Comparison of ENCODE assay signal across 26 cellular contexts in genomic region chr3:131819656-131820055, GRCh38.
"Had no signal": no experiment of that assay in that cellular context is flagged by ENCODE, and none has a peak within 500 bp of the region (broad histone marks: within the 10 kb centered on the region; RNA-seq: fewer than 3 reads in every experiment).

No MANE protein-coding gene starts in this region.

- H3K27me3 Mint-ChIP-seq: activated CD4-positive, alpha-beta memory T cell treated with anti-CD3 and anti-CD28 coated beads, Interleukin-2, amount 10 ng/mL, durations not matched to agents 7 days and 5 days; activated naive CD8-positive, alpha-beta T cell treated with anti-CD3 and anti-CD28 coated beads, Interleukin-2, amount 50 U/mL, for 24 hours had no signal

- H3K36me3 ChIP-seq: gastroesophageal sphincter, heart left ventricle, pancreas, prostate gland, right atrium auricular region, transverse colon, WERI-Rb-1 had no signal

- H3K9me3 ChIP-seq: gastroesophageal sphincter, heart left ventricle, pancreas, prostate gland, right atrium auricular region, transverse colon had no signal

- H3K27ac ChIP-seq: gastroesophageal sphincter, pancreas, prostate gland, right atrium auricular region, transverse colon, WERI-Rb-1 had no signal

- H3K4me1 ChIP-seq: gastroesophageal sphincter, pancreas, prostate gland, transverse colon had no signal

- ATAC-seq: activated CD4-positive, CD25-positive, alpha-beta regulatory T cell treated with anti-CD3 and anti-CD28 coated beads, Interleukin-2, amount 50 U/mL, for 24 hours; activated naive CD8-positive, alpha-beta T cell treated with anti-CD3 and anti-CD28 coated beads, Interleukin-2, amount 50 U/mL, for 24 hours; gastroesophageal sphincter; left lobe of liver; pancreas; SK-N-SH treated with all-trans-retinoic acid at 6 μM for 48 hours; T-helper 17 cell had no signal

- DNase-seq: activated CD4-positive, alpha-beta memory T cell treated with anti-CD3 and anti-CD28 coated beads, Interleukin-2, amount 10 ng/mL, durations not matched to agents 7 days and 5 days; activated CD4-positive, alpha-beta T cell treated with anti-CD3 and anti-CD28 coated beads, Interleukin-2, amount 10 ng/mL, durations not matched to agents 7 days and 5 days; activated naive CD8-positive, alpha-beta T cell treated with anti-CD3 and anti-CD28 coated beads, Interleukin-2, amount 50 U/mL, for 24 hours; activated T-cell treated with anti-CD3 and anti-CD28 coated beads, Interleukin-2, amount 50 U/mL, for 48 hours; amygdala; effector CD8-positive, alpha-beta T cell; kidney glomerular epithelial cell; naive B cell; pancreas; stimulated activated naive CD4-positive, alpha-beta T cell; T-helper 17 cell; T1000; transverse colon; WERI-Rb-1 had no signal

- FAIRE-seq: colon, endometrium, pancreas had no signal

- H3K4me1 Mint-ChIP-seq: activated CD4-positive, alpha-beta memory T cell treated with anti-CD3 and anti-CD28 coated beads, Interleukin-2, amount 10 ng/mL, durations not matched to agents 7 days and 5 days; activated CD4-positive, alpha-beta T cell treated with anti-CD3 and anti-CD28 coated beads, Interleukin-2, amount 10 ng/mL, durations not matched to agents 7 days and 5 days; activated naive CD4-positive, alpha-beta T cell treated with anti-CD3 and anti-CD28 coated beads, Interleukin-2, amount 50 U/mL, for 24 hours; activated naive CD8-positive, alpha-beta T cell treated with anti-CD3 and anti-CD28 coated beads, Interleukin-2, amount 50 U/mL, for 24 hours; naive B cell; T-helper 17 cell had no signal

- H3K27ac Mint-ChIP-seq: activated CD4-positive, alpha-beta memory T cell treated with anti-CD3 and anti-CD28 coated beads, Interleukin-2, amount 10 ng/mL, durations not matched to agents 7 days and 5 days; activated CD4-positive, alpha-beta T cell treated with anti-CD3 and anti-CD28 coated beads, Interleukin-2, amount 10 ng/mL, durations not matched to agents 7 days and 5 days; activated naive CD4-positive, alpha-beta T cell treated with anti-CD3 and anti-CD28 coated beads, Interleukin-2, amount 50 U/mL, for 24 hours; activated naive CD8-positive, alpha-beta T cell treated with anti-CD3 and anti-CD28 coated beads, Interleukin-2, amount 50 U/mL, for 24 hours; activated T-helper 2 cell treated with anti-CD3 and anti-CD28 coated beads, Interferon-gamma antibody, Interleukin-2, Interleukin-4, amounts not matched to agents 10 μg/mL and 5 μg/mL and 100 μg/mL, durations not matched to agents 14 hours and 24 hours and 36 hours; naive B cell; T-helper 17 cell had no signal

- H3K36me3 Mint-ChIP-seq: activated naive CD4-positive, alpha-beta T cell treated with anti-CD3 and anti-CD28 coated beads, Interleukin-2, amount 50 U/mL, for 24 hours; naive B cell had no signal

- H3K9me3 Mint-ChIP-seq: activated CD4-positive, alpha-beta memory T cell treated with anti-CD3 and anti-CD28 coated beads, Interleukin-2, amount 10 ng/mL, durations not matched to agents 7 days and 5 days; activated CD4-positive, alpha-beta T cell treated with anti-CD3 and anti-CD28 coated beads, Interleukin-2, amount 10 ng/mL, durations not matched to agents 7 days and 5 days; activated naive CD4-positive, alpha-beta T cell treated with anti-CD3 and anti-CD28 coated beads, Interleukin-2, amount 50 U/mL, for 24 hours; activated naive CD8-positive, alpha-beta T cell treated with anti-CD3 and anti-CD28 coated beads, Interleukin-2, amount 50 U/mL, for 24 hours; activated T-helper 2 cell treated with anti-CD3 and anti-CD28 coated beads, Interferon-gamma antibody, Interleukin-2, Interleukin-4, amounts not matched to agents 10 μg/mL and 5 μg/mL and 100 μg/mL, durations not matched to agents 14 hours and 24 hours and 36 hours; naive B cell had no signal

- H3K4me3 ChIP-seq: gastroesophageal sphincter, heart left ventricle, lung, pancreas, prostate gland, right atrium auricular region, transverse colon had no signal

- H3K4me3 Mint-ChIP-seq: activated CD4-positive, alpha-beta memory T cell treated with anti-CD3 and anti-CD28 coated beads, Interleukin-2, amount 10 ng/mL, durations not matched to agents 7 days and 5 days; activated CD4-positive, alpha-beta T cell treated with anti-CD3 and anti-CD28 coated beads, Interleukin-2, amount 10 ng/mL, durations not matched to agents 7 days and 5 days; activated naive CD4-positive, alpha-beta T cell treated with anti-CD3 and anti-CD28 coated beads, Interleukin-2, amount 50 U/mL, for 24 hours; activated naive CD8-positive, alpha-beta T cell treated with anti-CD3 and anti-CD28 coated beads, Interleukin-2, amount 50 U/mL, for 24 hours; naive B cell; T-helper 17 cell had no signal

- H3K27me3 ChIP-seq: gastroesophageal sphincter, heart left ventricle, pancreas, right atrium auricular region, transverse colon had no signal
